Comparison of ENCODE assay signal across 8 cellular contexts in the genomic region with DNA sequence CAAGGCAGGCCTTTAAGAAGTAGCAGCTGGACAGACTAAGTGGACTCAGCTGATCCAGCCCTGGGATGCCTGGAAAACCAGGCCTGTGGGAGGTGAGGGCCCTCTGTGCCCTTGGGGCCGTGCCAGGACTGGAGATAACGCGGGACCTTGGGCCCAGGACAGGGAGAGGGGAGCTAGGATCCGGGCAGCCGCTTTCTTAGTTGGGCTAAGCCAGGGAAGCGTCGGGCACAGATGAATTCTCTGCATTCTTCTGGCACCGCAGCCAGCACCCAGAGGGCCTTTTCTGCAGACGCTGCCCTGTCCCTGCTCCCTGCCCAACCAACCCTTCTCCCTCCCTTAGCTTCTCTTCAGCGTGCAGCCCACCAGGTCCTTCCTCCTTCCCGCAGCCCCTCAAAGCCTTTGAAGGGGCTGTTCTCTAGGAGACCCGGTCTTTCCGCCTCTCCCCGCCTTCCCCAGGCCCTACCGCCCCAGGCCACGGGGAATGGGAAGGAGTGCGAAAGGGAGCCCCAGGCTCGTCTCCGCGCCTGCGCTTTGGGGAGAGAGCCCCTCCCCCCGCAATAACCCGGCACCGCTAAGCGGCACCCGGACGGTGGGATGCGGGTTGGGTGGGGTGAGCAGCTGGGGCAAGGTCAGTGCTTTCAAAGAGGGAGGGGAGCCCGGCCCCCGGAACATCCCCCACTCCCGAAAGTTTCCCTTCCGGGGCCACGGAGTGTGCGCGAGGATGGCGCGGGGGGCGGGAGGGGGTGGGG. TPM values are rescaled to one million over a fixed set of nuclear protein-coding genes. Genes with fewer than 3 reads are reported as not detected.
DNase-seq lines count a peak whose midpoint lies in the region; ATAC-seq and TF ChIP-seq lines count a peak whose summit lies in the region.

No MANE protein-coding gene starts in this region.

- peak; percentile 90 for DNase-seq in EH (ENCODE audit: low read depth)
- peak; percentile 58 for DNase-seq in OCI-LY7 (ENCODE audit: low spot score)
- peak; percentile 35 for DNase-seq in activated naive CD4-positive, alpha-beta T cell treated with anti-CD3 and anti-CD28 coated beads for 36 hours
- DNase-seq in foreskin melanocyte: peak; percentile 80
- DNase-seq in upper lobe of right lung: peak; percentile 85

- H3K27me3 Mint-ChIP-seq in activated naive CD4-positive, alpha-beta T cell treated with anti-CD3 and anti-CD28 coated beads for 36 hours (ENCODE audit: low read depth): no peaks in the 10 kb centered on the region

- TF ChIP-seq EP300 in neural cell (conservative IDR thresholded peaks at IDR 0.05; ENCODE audit: poor library complexity, severe bottlenecking): no peak

- H3K9me3 ChIP-seq in OCI-LY7 (ENCODE audit: low read length): no peaks in the 10 kb centered on the region
- no peaks in the 10 kb centered on the region for H3K9me3 ChIP-seq in neural cell (ENCODE audit: low read length)
- H3K9me3 ChIP-seq in upper lobe of right lung: no peaks in the 10 kb centered on the region

- H3F3A ChIP-seq in neural cell (ENCODE audit: insufficient read depth, low read length, poor library complexity, severe bottlenecking): no peaks in the 10 kb centered on the region

- no peak for TF ChIP-seq RAD21 in neural cell (conservative IDR thresholded peaks at IDR 0.05)

- H3K4me1 ChIP-seq in OCI-LY7 (ENCODE audit: insufficient read depth, low read length, poor library complexity, severe bottlenecking) (peaks cover 15% of the 10 kb centered on the region), upper lobe of right lung (peaks cover 48% of the 10 kb centered on the region)

- H3K36me3 Mint-ChIP-seq in activated naive CD4-positive, alpha-beta T cell treated with anti-CD3 and anti-CD28 coated beads for 36 hours (ENCODE audit: low read depth): peaks cover 3% of the 10 kb centered on the region

- H3K9me3 Mint-ChIP-seq in activated naive CD4-positive, alpha-beta T cell treated with anti-CD3 and anti-CD28 coated beads for 36 hours: no peaks in the 10 kb centered on the region

- H2AFZ ChIP-seq in OCI-LY7 (ENCODE audit: low read length) (no peak overlapping the region), neural cell (ENCODE audit: low read depth, low read length) (peak overlapping the region; percentile 51)

- H3K4me3 Mint-ChIP-seq in activated naive CD4-positive, alpha-beta T cell treated with anti-CD3 and anti-CD28 coated beads for 36 hours: peak overlapping the region; percentile 92

- H3K36me3 ChIP-seq in OCI-LY7 (ENCODE audit: insufficient read depth, low read length): no peaks in the 10 kb centered on the region
- no peaks in the 10 kb centered on the region for H3K36me3 ChIP-seq in neural cell (ENCODE audit: insufficient read depth, low read length)
- no peaks in the 10 kb centered on the region for H3K36me3 ChIP-seq in upper lobe of right lung

- H3K4me2 ChIP-seq in OCI-LY7 (ENCODE audit: low read length): peak overlapping the region; percentile 78
- H3K4me2 ChIP-seq in neural cell (ENCODE audit: low read length): peak overlapping the region; percentile 92

- H3K4me3 ChIP-seq in OCI-LY7 (ENCODE audit: low read depth, low read length, poor library complexity, severe bottlenecking) (peak overlapping the region; percentile 72), neural cell (ENCODE audit: low read length) (peak overlapping the region; percentile 95), upper lobe of right lung (peak overlapping the region; percentile 87)

- ATAC-seq in HG02759 (IDR thresholded peaks at IDR 0.05; ENCODE audit: unreplicated experiment): peak; percentile 9
- peak; percentile 60 for ATAC-seq in upper lobe of right lung
- no peak for ATAC-seq in GM21576 (IDR thresholded peaks at IDR 0.05; ENCODE audit: unreplicated experiment)

- H4K20me1 ChIP-seq in OCI-LY7 (ENCODE audit: insufficient read depth, low read length) (no peaks in the 10 kb centered on the region), neural cell (ENCODE audit: insufficient read depth) (no peaks in the 10 kb centered on the region)

- BruUV-seq in OCI-LY7 (replicated peaks; lab: Mats Ljungman, UMichigan): no TSS peak

- intact Hi-C loops in OCI-LY7 (cut with micrococcal nuclease; ENCODE audit: unreplicated experiment): loop anchor here (5.0 kb wide), 1 partner anchor 200 kb away; no protein-coding TSS in a partner anchor
- intact Hi-C loops in activated naive CD4-positive, alpha-beta T cell treated with anti-CD3 and anti-CD28 coated beads for 36 hours (cut with micrococcal nuclease): loop anchor here (1.0 to 10.0 kb wide), 6 partner anchors 16 to 563 kb away; a partner anchor contains a TSS
- intact Hi-C loops in upper lobe of right lung (cut with DNase I): no loop called here

- CTCF ChIA-PET in OCI-LY7 (lab: Charles Lee; ENCODE audit: unreplicated experiment): interaction anchor here (0.6 to 1.0 kb wide), 3 partner anchors 12 to 198 kb away, joined by 3 to 4 read pairs (median 4); no protein-coding TSS in a partner anchor
- CTCF ChIA-PET in activated naive CD4-positive, alpha-beta T cell treated with anti-CD3 and anti-CD28 coated beads for 36 hours (lab: Charles Lee): interaction anchor here (0.5 to 4.8 kb wide), 6 partner anchors 11 to 552 kb away, joined by 3 to 32 read pairs (median 8); a partner anchor contains a TSS

- H3K27ac ChIP-seq in OCI-LY7 (ENCODE audit: low read depth, low read length, poor library complexity, severe bottlenecking) (no peak overlapping the region), neural cell (ENCODE audit: low read length) (peak overlapping the region; percentile 78), upper lobe of right lung (peak overlapping the region; percentile 86)

- H3K4me1 Mint-ChIP-seq in activated naive CD4-positive, alpha-beta T cell treated with anti-CD3 and anti-CD28 coated beads for 36 hours (ENCODE audit: low read depth): peaks cover 31% of the 10 kb centered on the region

- H3K79me2 ChIP-seq in OCI-LY7 (ENCODE audit: insufficient read depth, low read depth, low read length) (no peaks in the 10 kb centered on the region), neural cell (replicated peaks; ENCODE audit: insufficient read depth, low read length) (peaks cover 32% of the 10 kb centered on the region)

- H3K9me2 ChIP-seq in OCI-LY7 (ENCODE audit: insufficient read depth, low read length): no peaks in the 10 kb centered on the region
- H3K9me2 ChIP-seq in neural cell (ENCODE audit: insufficient read depth, low read length): no peaks in the 10 kb centered on the region

- no peak for TF ChIP-seq CTCF in OCI-LY7 (conservative IDR thresholded peaks at IDR 0.05; ENCODE audit: low read length)
- no peak for TF ChIP-seq CTCF in neural cell (IDR thresholded peaks at IDR 0.05; ENCODE audit: poor library complexity, severe bottlenecking)
- TF ChIP-seq CTCF in upper lobe of right lung (IDR thresholded peaks at IDR 0.05): no peak

- H3K27me3 ChIP-seq in neural cell (ENCODE audit: insufficient read depth, low read depth, low read length): no peaks in the 10 kb centered on the region
- H3K27me3 ChIP-seq in upper lobe of right lung: no peaks in the 10 kb centered on the region

- H3K9ac ChIP-seq in neural cell (ENCODE audit: low read length): peak overlapping the region; percentile 90

- no peak overlapping the region for H3K27ac Mint-ChIP-seq in activated naive CD4-positive, alpha-beta T cell treated with anti-CD3 and anti-CD28 coated beads for 36 hours

- POLR2A ChIA-PET in OCI-LY7 (lab: Charles Lee): interaction anchor here (0.6 to 2.0 kb wide), 7 partner anchors 8 to 44 kb away, joined by 3 to 9 read pairs (median 5); no protein-coding TSS in a partner anchor

TF ChIP-seq in neural cell, 6 proteins besides CTCF, POLR2A, EP300 and RAD21:
- peak; percentile 36 for TF ChIP-seq POLR2AphosphoS5 (IDR thresholded peaks at IDR 0.05)
- no peak for TF ChIP-seq SMC3 (conservative IDR thresholded peaks at IDR 0.05; ENCODE audit: poor library complexity)
- TF ChIP-seq MXI1 (conservative IDR thresholded peaks at IDR 0.05; ENCODE audit: poor library complexity, severe bottlenecking): peak; percentile 52

RNA-seq across cellular contexts. Expression of a gene that starts 0.7 kb away (rescaled TPM):
- 4.6 TPM in 2 replicates for total RNA-seq in OCI-LY7 (2014; rRNA removed; shearing (Covaris generic))
- total RNA-seq in OCI-LY7 (2022) (9.5 and 12.2 TPM in 2 replicates), upper lobe of right lung (23.2 TPM)
- 1 to 10 TPM; 2.8 TPM for total RNA-seq in activated naive CD4-positive, alpha-beta T cell treated with anti-CD3 and anti-CD28 coated beads for 36 hours
- 6.2 and 6.5 TPM in 2 replicates for polyA plus RNA-seq in neural cell
- polyA minus RNA-seq in neural cell: 25.2 and 27.0 TPM in 2 replicates

RNA-seq across cellular contexts. Expression of a gene that starts 15.4 kb away (rescaled TPM):
- total RNA-seq in OCI-LY7 (2014; rRNA removed; shearing (Covaris generic)): 7.5 and 8.4 TPM in 2 replicates
- total RNA-seq in OCI-LY7 (2022) (9.7 and 10.1 TPM in 2 replicates), upper lobe of right lung (4.9 TPM)
- 1 to 10 TPM; 2.4 to 4.1 TPM for total RNA-seq in activated naive CD4-positive, alpha-beta T cell treated with anti-CD3 and anti-CD28 coated beads for 36 hours
- polyA plus RNA-seq in neural cell: 10.0 and 11.0 TPM in 2 replicates
- polyA minus RNA-seq in neural cell: 10.5 and 12.8 TPM in 2 replicates

Comparison
In these comparisons a context has a peak if more than half of its experiments do, and no peak if none do; other contexts are left out.
1. DNase-seq: peak in every context shown above with its lines; median percentile 90 in EH; 85 in upper lobe of right lung; 80 in foreskin melanocyte; 58 in OCI-LY7; 35 in activated naive CD4-positive, alpha-beta T cell treated with anti-CD3 and anti-CD28 coated beads for 36 hours.